Comparison of ENCODE assay signal across 7 cellular contexts in genomic region chr9:34956066-34956465, GRCh38. TPM values are rescaled to one million over a fixed set of nuclear protein-coding genes. Genes with fewer than 3 reads are reported as not detected.
"Had no signal": no experiment of that assay in that cellular context is flagged by ENCODE, and none has a peak within 500 bp of the region (broad histone marks: within the 10 kb centered on the region; RNA-seq: fewer than 3 reads in every experiment).

No MANE protein-coding gene starts in this region.

RNA-seq across cellular contexts. Expression of gene PHF24, which starts 2.0 kb away (rescaled TPM):
- total RNA-seq: dermis blood vessel endothelial cell, endothelial cell of umbilical vein, fibroblast of villous mesenchyme, left lobe of liver, myocyte had no signal
- polyA plus RNA-seq: endothelial cell of umbilical vein, fibroblast of lung, immature natural killer cell had no signal
